In genomic region chr9:129584136-129584535, GRCh38 we compare ENCODE assay signal across 8 cellular contexts. TPM values are rescaled to one million over a fixed set of nuclear protein-coding genes. Genes with fewer than 3 reads are reported as not detected.
DNase-seq lines count a peak whose midpoint lies in the region; ATAC-seq lines count a peak whose summit lies in the region.

No MANE protein-coding gene starts in this region.

- no peaks in the 10 kb centered on the region for H3K9me3 Mint-ChIP-seq in immature natural killer cell

- H3K27ac Mint-ChIP-seq in immature natural killer cell = peak overlapping the region; percentile 50 to 83 (median 74)

- DNase-seq in stimulated activated CD4-positive, alpha-beta T cell treated with anti-CD3 and anti-CD28 coated beads, Interleukin-12 subunit alpha, Interleukin-12 subunit beta, amount 100 ng/mL, for 24 hours (ENCODE audit: low read depth in 2 of 2) = peak; percentile 24 to 58
- no peak for DNase-seq in stimulated activated CD4-positive, alpha-beta T cell treated with anti-CD3 and anti-CD28 coated beads, Interleukin-12 subunit alpha, Interleukin-12 subunit beta, amount 100 ng/mL, for 4 hours
- DNase-seq in LoVo (ENCODE audit: low spot score) (peak; percentile 38), T-helper 22 cell (ENCODE audit: low read depth) (peak; percentile 24), T47D (ENCODE audit: low read depth in 1 of 2, low spot score in 1 of 2) (peak; percentile 85 to 96), immature natural killer cell (peak; percentile 61 to 63 (median 62))
- peak; percentile 28 to 54 for DNase-seq in stimulated activated CD4-positive, alpha-beta T cell treated with anti-CD3 and anti-CD28 coated beads, Interleukin-4, amount 100 ng/mL, for 4 hours

- no peak for ATAC-seq in HG03460 (IDR thresholded peaks at IDR 0.05; ENCODE audit: unreplicated experiment)

- in situ Hi-C loops in T47D (cut with HindIII; ENCODE audit: low pct_unique_long_range_greater_than_20kb, low sequenced_read_pairs) = no loop called here

- H3K27me3 Mint-ChIP-seq in immature natural killer cell (ENCODE audit: low read depth in 3 of 3) = peaks cover 3 to 9% (median 5%) of the 10 kb centered on the region in 3 donors

- no peaks in the 10 kb centered on the region for H3K36me3 Mint-ChIP-seq in immature natural killer cell

- peaks cover 14 to 30% of the 10 kb centered on the region in 2 donors for H3K4me1 Mint-ChIP-seq in immature natural killer cell

- H3K4me3 Mint-ChIP-seq in immature natural killer cell = peak overlapping the region in 3 of 5 donors; percentile 10 to 49 (median 23)

RNA-seq across cellular contexts. Expression of gene C9orf50, which starts 36.8 kb away (rescaled TPM):
- polyA plus RNA-seq in immature natural killer cell = not detected

RNA-seq across cellular contexts. Expression of gene NTMT1, which starts 41.8 kb away (rescaled TPM):
- 10 to 100 TPM; 33.8 to 41.3 (median 35.8) TPM for polyA plus RNA-seq in immature natural killer cell

RNA-seq across cellular contexts. Expression of gene ASB6, which starts 57.8 kb away (rescaled TPM):
- polyA plus RNA-seq in immature natural killer cell = 10 to 100 TPM; 13.9 to 26.6 (median 19.9) TPM
